8 cellular contexts compared by ENCODE assay signal in the genomic region with DNA sequence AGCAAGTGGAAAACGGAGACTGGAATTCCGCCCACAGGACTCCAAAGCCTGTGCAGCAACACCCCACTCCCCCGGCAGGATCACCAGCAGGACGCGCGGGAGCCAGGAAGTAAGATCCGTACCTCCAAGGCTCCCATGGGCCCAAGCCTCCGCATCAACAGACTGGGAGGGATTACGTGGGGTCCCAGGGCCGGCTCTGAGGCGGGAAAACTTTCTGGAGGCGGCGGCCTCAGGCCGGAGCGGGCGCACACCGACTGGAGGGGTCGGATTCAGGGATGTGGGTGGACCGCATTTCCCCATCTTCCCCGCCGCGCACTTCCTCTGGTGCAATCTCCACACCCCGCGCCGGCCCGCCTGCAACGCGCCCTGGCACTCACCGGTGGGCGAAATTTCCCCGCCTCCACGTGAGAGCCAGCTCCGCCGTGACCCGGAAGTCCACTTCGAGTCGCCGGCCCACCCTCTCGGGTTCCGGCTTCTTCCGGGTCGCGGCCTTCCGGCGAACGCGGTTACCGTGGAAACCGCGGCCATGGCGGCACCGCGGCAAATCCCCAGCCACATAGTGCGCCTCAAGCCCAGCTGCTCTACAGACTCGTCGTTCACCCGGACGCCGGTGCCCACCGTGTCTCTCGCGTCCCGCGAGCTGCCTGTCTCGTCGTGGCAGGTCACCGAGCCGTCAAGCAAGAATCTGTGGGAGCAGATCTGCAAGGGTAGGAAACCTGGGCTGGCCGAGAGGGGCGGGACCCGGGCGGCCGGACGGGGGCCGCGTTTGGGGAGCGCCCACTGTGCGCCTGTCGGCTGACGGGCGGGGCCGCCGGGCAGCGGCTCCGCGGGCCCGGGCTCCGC. TPM values are rescaled to one million over a fixed set of nuclear protein-coding genes. Genes with fewer than 3 reads are reported as not detected.
A peak's percentile ranks its signal among the peaks of the same experiment; 100 is the strongest.
DNase-seq lines count a peak whose midpoint lies in the region; ATAC-seq and TF ChIP-seq lines count a peak whose summit lies in the region.

A gene with protein sequence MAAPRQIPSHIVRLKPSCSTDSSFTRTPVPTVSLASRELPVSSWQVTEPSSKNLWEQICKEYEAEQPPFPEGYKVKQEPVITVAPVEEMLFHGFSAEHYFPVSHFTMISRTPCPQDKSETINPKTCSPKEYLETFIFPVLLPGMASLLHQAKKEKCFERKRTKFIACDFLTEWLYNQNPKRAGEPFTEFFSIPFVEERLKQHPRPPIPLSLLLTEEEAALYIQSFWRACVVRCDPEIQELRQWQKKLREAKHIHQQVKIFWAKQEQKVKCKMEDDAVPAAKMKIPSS (plus strand): TSS at position 491 of the 843 bp plus-strand sequence. CDS start 36 bp downstream, at position 527.
A gene with protein sequence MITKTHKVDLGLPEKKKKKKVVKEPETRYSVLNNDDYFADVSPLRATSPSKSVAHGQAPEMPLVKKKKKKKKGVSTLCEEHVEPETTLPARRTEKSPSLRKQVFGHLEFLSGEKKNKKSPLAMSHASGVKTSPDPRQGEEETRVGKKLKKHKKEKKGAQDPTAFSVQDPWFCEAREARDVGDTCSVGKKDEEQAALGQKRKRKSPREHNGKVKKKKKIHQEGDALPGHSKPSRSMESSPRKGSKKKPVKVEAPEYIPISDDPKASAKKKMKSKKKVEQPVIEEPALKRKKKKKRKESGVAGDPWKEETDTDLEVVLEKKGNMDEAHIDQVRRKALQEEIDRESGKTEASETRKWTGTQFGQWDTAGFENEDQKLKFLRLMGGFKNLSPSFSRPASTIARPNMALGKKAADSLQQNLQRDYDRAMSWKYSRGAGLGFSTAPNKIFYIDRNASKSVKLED (minus strand): TSS at position 447 of the 843 bp plus-strand sequence. CDS start 3,192 bp downstream, outside the sequence.

- ATAC-seq in GM19025 (IDR thresholded peaks at IDR 0.05; ENCODE audit: low read depth, unreplicated experiment) (peak; percentile 95), HG03196 (IDR thresholded peaks at IDR 0.05; ENCODE audit: unreplicated experiment) (peak; percentile 86), left colon (peak; percentile 83)

- H3K4me1 Mint-ChIP-seq in activated CD4-positive, alpha-beta T cell treated with anti-CD3 and anti-CD28 coated beads, Interleukin-2, amount 10 ng/mL, durations not matched to agents 24 days and 14 days = peaks cover 18% of the 10 kb centered on the region

- H3K27me3 Mint-ChIP-seq in activated CD4-positive, alpha-beta T cell treated with anti-CD3 and anti-CD28 coated beads, Interleukin-2, amount 10 ng/mL, durations not matched to agents 24 days and 14 days = no peaks in the 10 kb centered on the region

- H3K4me3 ChIP-seq in BE2C (ENCODE audit: low read depth, low read length) = peak within 1 kb of the TSS; percentile 99

- H3K4me3 Mint-ChIP-seq in activated CD4-positive, alpha-beta T cell treated with anti-CD3 and anti-CD28 coated beads, Interleukin-2, amount 10 ng/mL, durations not matched to agents 24 days and 14 days = peak within 1 kb of the TSS; percentile 96

- DNase-seq in BE2C (peak; percentile 93), NCI-H446 treated with DMSO at 0.1 percent for 48 hours (lab: John Stamatoyannopoulos, UW) (peak; percentile 62), cortex of kidney (lab: John Stamatoyannopoulos, UW) (peak; percentile 60), left colon (peak; percentile 89 to 91)
- DNase-seq in activated CD4-positive, alpha-beta T cell treated with anti-CD3 and anti-CD28 coated beads, Interleukin-2, amount 10 ng/mL, durations not matched to agents 24 days and 14 days = peak; percentile 97
- peak; percentile 86 to 89 for DNase-seq in stimulated activated CD4-positive, alpha-beta T cell treated with anti-CD3 and anti-CD28 coated beads, Interleukin-1b, Interleukin-23, amount 100 ng/mL, for 4 hours (ENCODE audit: low read depth in 2 of 2)

- H3K36me3 Mint-ChIP-seq in activated CD4-positive, alpha-beta T cell treated with anti-CD3 and anti-CD28 coated beads, Interleukin-2, amount 10 ng/mL, durations not matched to agents 24 days and 14 days (ENCODE audit: low read depth) = peaks cover 22% of the 10 kb centered on the region

- H3K9me3 Mint-ChIP-seq in activated CD4-positive, alpha-beta T cell treated with anti-CD3 and anti-CD28 coated beads, Interleukin-2, amount 10 ng/mL, durations not matched to agents 24 days and 14 days = no peaks in the 10 kb centered on the region

- H3K9me3 ChIP-seq in BE2C = no peaks in the 10 kb centered on the region

- intact Hi-C loops in activated CD4-positive, alpha-beta T cell treated with anti-CD3 and anti-CD28 coated beads, Interleukin-2, amount 10 ng/mL, durations not matched to agents 24 days and 14 days (cut with micrococcal nuclease) = loop anchor here (1.0 to 10.0 kb wide), 4 partner anchors 133 to 196 kb away; a partner anchor contains a TSS
- intact Hi-C loops in left colon (cut with DNase I, micrococcal nuclease) = no loop called here

- TF ChIP-seq CTCF in BE2C (IDR thresholded peaks at IDR 0.05; ENCODE audit: low read depth, low read length) = no peak

- H3K36me3 ChIP-seq in BE2C = peaks cover 18% of the 10 kb centered on the region

- peak within 1 kb of the TSS; percentile 89 for H3K27ac Mint-ChIP-seq in activated CD4-positive, alpha-beta T cell treated with anti-CD3 and anti-CD28 coated beads, Interleukin-2, amount 10 ng/mL, durations not matched to agents 24 days and 14 days

- H3K27me3 ChIP-seq in BE2C = no peaks in the 10 kb centered on the region

- H3K4me1 ChIP-seq in BE2C = no peaks in the 10 kb centered on the region

RNA-seq across cellular contexts. Expression of the first gene that starts in this region (rescaled TPM):
- 3.2 TPM for polyA plus RNA-seq in BE2C (2012; ENCODE audit: insufficient read depth, insufficient read length, low read depth)
- total RNA-seq in activated CD4-positive, alpha-beta T cell treated with anti-CD3 and anti-CD28 coated beads, Interleukin-2, amount 10 ng/mL, durations not matched to agents 24 days and 14 days = 1.0 and 2.0 TPM in 2 replicates
- 10 to 100 TPM; 11.0 to 13.8 TPM for total RNA-seq in left colon

RNA-seq across cellular contexts. Expression of the second gene that starts in this region (rescaled TPM):
- polyA plus RNA-seq in BE2C (2012; ENCODE audit: insufficient read depth, insufficient read length, low read depth) = 38.9 TPM
- 36.9 and 37.0 TPM in 2 replicates for total RNA-seq in activated CD4-positive, alpha-beta T cell treated with anti-CD3 and anti-CD28 coated beads, Interleukin-2, amount 10 ng/mL, durations not matched to agents 24 days and 14 days
- total RNA-seq in left colon = 10 to 100 TPM; 18.4 to 22.8 TPM

Comparison
In these comparisons a context has a peak if more than half of its experiments do, and no peak if none do; other contexts are left out.
1. Peak in every context shown above with its lines: DNase-seq, ATAC-seq and H3K4me3 ChIP-seq.